Comparison of ENCODE assay signal across 9 cellular contexts in the genomic region with DNA sequence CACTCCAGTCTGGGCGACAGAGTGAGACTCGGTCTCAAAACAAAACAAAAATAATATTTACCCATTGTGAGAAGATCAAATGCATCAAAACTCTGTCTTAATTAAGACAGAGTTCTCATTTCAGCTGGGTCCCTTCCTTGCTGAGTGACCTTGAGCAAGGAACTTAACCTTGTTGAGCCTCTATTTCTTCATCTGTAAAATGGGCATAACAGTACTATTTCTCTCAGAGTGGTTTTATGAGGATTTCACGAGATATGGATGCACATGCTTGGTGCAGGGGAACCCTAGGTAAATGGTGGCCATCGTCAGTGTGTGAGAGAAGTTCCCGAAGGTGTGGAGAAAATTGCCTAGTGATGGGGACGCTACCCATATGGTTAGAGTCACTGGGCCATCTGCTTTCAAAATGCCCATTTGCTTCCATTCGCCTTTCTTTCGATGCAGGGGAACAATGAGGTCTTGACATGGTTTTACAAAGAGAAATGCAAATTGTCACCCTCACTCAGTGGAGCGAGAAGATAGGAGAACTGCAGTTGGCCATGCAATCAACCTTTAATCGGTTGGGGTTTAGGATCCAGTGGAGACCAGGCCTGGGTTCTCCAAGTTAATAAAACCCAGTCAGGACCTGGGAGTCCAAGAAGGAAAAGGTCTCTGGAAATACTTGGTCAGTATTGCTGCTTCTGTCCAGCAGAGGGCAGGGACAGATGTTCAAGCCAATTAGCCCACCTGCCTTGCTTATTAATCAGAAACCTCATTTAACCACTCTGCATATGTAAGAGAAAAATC. TPM values are rescaled to one million over a fixed set of nuclear protein-coding genes. Genes with fewer than 3 reads are reported as not detected.
A peak's percentile ranks its signal among the peaks of the same experiment; 100 is the strongest.
DNase-seq lines count a peak whose midpoint lies in the region; ATAC-seq, FAIRE-seq and TF ChIP-seq lines count a peak whose summit lies in the region.
"Had no signal": no experiment of that assay in that cellular context is flagged by ENCODE, and none has a peak within 500 bp of the region (broad histone marks: within the 10 kb centered on the region; RNA-seq: fewer than 3 reads in every experiment).

No MANE protein-coding gene starts in this region.

- peak; percentile 47 for TF ChIP-seq RAD21 in IMR-90 (IDR thresholded peaks at IDR 0.05; ENCODE audit: low read length)
- peak in 1 of 2 experiments; percentile 45; a peak in 2 of 4 replicates for TF ChIP-seq RAD21 in K562 (CRISPR knock-in tag; conservative IDR thresholded peaks at IDR 0.05 in 1 of 2, IDR thresholded peaks at IDR 0.05 in 1 of 2)

- POLR2A ChIA-PET in IMR-90 (lab: Charles Lee; ENCODE audit: unreplicated experiment): no interaction called here
- POLR2A ChIA-PET in K562 (lab: Yijun Ruan, JAX): no interaction called here
- POLR2A ChIA-PET in activated CD4-positive, alpha-beta T cell treated with anti-CD3 and anti-CD28 coated beads for 36 hours (lab: Charles Lee): no interaction called here

- ATAC-seq in IMR-90 (ENCODE audit: low read depth) (0 out of 2 replicates have a peak, but pooled peaks have one; percentile 33), K562 (peak; percentile 78), right lobe of liver (peak in 3 of 4 donors; percentile 48 to 56 (median 52)), GM21717 (IDR thresholded peaks at IDR 0.05; ENCODE audit: unreplicated experiment) (no peak)
- ATAC-seq in activated CD4-positive, alpha-beta T cell treated with anti-CD3 and anti-CD28 coated beads for 36 hours: no peak

- H3K9ac ChIP-seq in IMR-90 (ENCODE audit: low read depth, low read length) (no peak overlapping the region), K562 (ENCODE audit: insufficient read depth in 1 of 2, low read depth in 2 of 2, low read length in 2 of 2) (no peak overlapping the region)

- CTCF ChIA-PET in IMR-90 (lab: Yijun Ruan, JAX) (interaction anchor here (0.6 to 1.0 kb wide), 3 partner anchors 20 to 149 kb away, joined by 3 to 10 read pairs (median 3); a partner anchor contains a TSS), K562 (lab: Yijun Ruan, JAX; ENCODE audit: low intra/inter-chr PET ratio) (interaction anchor here (0.9 kb wide), 1 partner anchor 167 kb away, joined by 3 read pairs; no protein-coding TSS in a partner anchor)
- CTCF ChIA-PET in activated CD4-positive, alpha-beta T cell treated with anti-CD3 and anti-CD28 coated beads for 36 hours (lab: Charles Lee): interaction anchor here (1.2 kb wide), 1 partner anchor 9 kb away, joined by 3 read pairs; no protein-coding TSS in a partner anchor

- intact Hi-C loops in IMR-90 (cut with micrococcal nuclease): loop anchor here (2.0 kb wide), 1 partner anchor 67 kb away; no protein-coding TSS in a partner anchor
- intact Hi-C loops in K562 (cut with micrococcal nuclease): no loop called here
- intact Hi-C loops in right lobe of liver (cut with DNase I): no loop called here
- intact Hi-C loops in activated CD4-positive, alpha-beta T cell treated with anti-CD3 and anti-CD28 coated beads for 36 hours (cut with DNase I, micrococcal nuclease): no loop called here
- intact Hi-C loops in esophagus squamous epithelium (cut with DNase I): no loop called here

- H3K79me2 ChIP-seq in K562 (ENCODE audit: control insufficient read depth, insufficient read depth, low read length): no peaks in the 10 kb centered on the region

- H3K36me3 Mint-ChIP-seq in activated CD4-positive, alpha-beta T cell treated with anti-CD3 and anti-CD28 coated beads for 36 hours (ENCODE audit: low read depth): no peaks in the 10 kb centered on the region

- no peak for DNase-seq in AG09319 (ENCODE audit: extremely low read depth, low read depth)
- peak; percentile 41 for DNase-seq in IMR-90
- DNase-seq in K562 (ENCODE audit: extremely low read depth in 1 of 4, low spot score in 3 of 4): peak in 3 of 4 experiments; percentile 30 to 41 (median 39)
- no peak for DNase-seq in right lobe of liver
- no peak for DNase-seq in activated CD4-positive, alpha-beta T cell treated with anti-CD3 and anti-CD28 coated beads for 36 hours
- DNase-seq in esophagus squamous epithelium (lab: John Stamatoyannopoulos, UW): no peak
- no peak for DNase-seq in SK-N-DZ (ENCODE audit: low spot score)
- DNase-seq: T-helper 9 cell had no signal

- no peak overlapping the region for H3K56ac ChIP-seq in IMR-90 (ENCODE audit: extremely low read depth, insufficient read depth, low read length)

- no peak overlapping the region for H3K23ac ChIP-seq in IMR-90 (ENCODE audit: low read depth, low read length)

- TF ChIP-seq EP300 in K562 (IDR thresholded peaks at IDR 0.05; ENCODE audit: low read length): no peak

- TF ChIP-seq CTCF in AG09319 (IDR thresholded peaks at IDR 0.05; ENCODE audit: low read depth, low read length) (peak; percentile 47), IMR-90 (conservative IDR thresholded peaks at IDR 0.05; ENCODE audit: low read depth, low read length) (peak; percentile 55), K562 (IDR thresholded peaks at IDR 0.05 in 2 of 3, conservative IDR thresholded peaks at IDR 0.05 in 1 of 3; ENCODE audit: insufficient read depth in 2 of 3, low read depth in 1 of 3, low read length in 3 of 3) (peak; percentile 45 to 57 (median 56)), right lobe of liver (IDR thresholded peaks at IDR 0.05) (peak; percentile 35 to 45 (median 40)), esophagus squamous epithelium (IDR thresholded peaks at IDR 0.05) (peak in 3 of 6 experiments; percentile 25 to 36 (median 26))

- H3K4me1 Mint-ChIP-seq in activated CD4-positive, alpha-beta T cell treated with anti-CD3 and anti-CD28 coated beads for 36 hours: no peaks in the 10 kb centered on the region

- H3K36me3 ChIP-seq in IMR-90 (ENCODE audit: control insufficient read depth, insufficient read depth, low read length): peaks cover 2% of the 10 kb centered on the region; the same call in 1 of the 2 replicates
- peaks cover 20% of the 10 kb centered on the region; the same call in 2 of the 3 replicates for H3K36me3 ChIP-seq in K562 (ENCODE audit: control insufficient read depth, insufficient read depth, low read length)
- no peaks in the 10 kb centered on the region for H3K36me3 ChIP-seq in right lobe of liver
- no peaks in the 10 kb centered on the region for H3K36me3 ChIP-seq in esophagus squamous epithelium

- H3K9me1 ChIP-seq in IMR-90 (ENCODE audit: insufficient read depth, low read length) (peaks cover 9% of the 10 kb centered on the region), K562 (ENCODE audit: control insufficient read depth, insufficient read depth, low read length) (no peaks in the 10 kb centered on the region)

- no peak overlapping the region for H2BK15ac ChIP-seq in IMR-90 (ENCODE audit: low read depth, low read length)

- no peak overlapping the region for H2AK5ac ChIP-seq in IMR-90 (ENCODE audit: low read depth, low read length)

- H4K20me1 ChIP-seq in IMR-90 (ENCODE audit: insufficient read depth, low read length) (no peaks in the 10 kb centered on the region), K562 (replicated peaks; ENCODE audit: control insufficient read depth, insufficient read depth, low read length) (no peaks in the 10 kb centered on the region)

- 90% methylated on average over 3 of the region's 10 CpGs; no CpG with 5 or more reads in 1 of the 2 experiments for WGBS in IMR-90 (ENCODE audit: extremely low coverage in 2 of 2, insufficient read length in 1 of 2), 2 experiments
- 86% methylated on average over 10 of the region's 10 CpGs for WGBS in K562 (ENCODE audit: insufficient coverage, low coverage, missing lambda C conversion rate)
- WGBS in right lobe of liver (ENCODE audit: insufficient coverage, low coverage, low lambda C conversion rate, missing lambda C conversion rate): 85% methylated on average over 8 of the region's 10 CpGs
- WGBS in esophagus squamous epithelium, 2 donors: 89 to 90% methylated on average over 10 of the region's 10 CpGs

- dilution Hi-C loops in IMR-90 (cut with HindIII; ENCODE audit: low sequenced_read_pairs, unreplicated experiment): no loop called here

- peaks cover 2% of the 10 kb centered on the region; the same call in 1 of the 2 replicates for H3K9me3 ChIP-seq in IMR-90 (ENCODE audit: control insufficient read depth, insufficient read depth, low read length)
- no peaks in the 10 kb centered on the region for H3K9me3 ChIP-seq in K562 (replicated peaks; ENCODE audit: control insufficient read depth, insufficient read depth, low read depth, low read length)
- no peaks in the 10 kb centered on the region for H3K9me3 ChIP-seq in right lobe of liver
- no peaks in the 10 kb centered on the region for H3K9me3 ChIP-seq in esophagus squamous epithelium

- no peak overlapping the region for H2AK9ac ChIP-seq in IMR-90 (replicated peaks; ENCODE audit: low read depth, low read length, poor library complexity)

- H3K4me1 ChIP-seq in IMR-90 (ENCODE audit: control insufficient read depth, insufficient read depth, low read length) (peaks cover 12% of the 10 kb centered on the region), K562 (replicated peaks in 1 of 2; ENCODE audit: control insufficient read depth in 2 of 2, insufficient read depth in 2 of 2, low read length in 2 of 2) (no peaks in the 10 kb centered on the region), right lobe of liver (no peaks in the 10 kb centered on the region), esophagus squamous epithelium (no peaks in the 10 kb centered on the region)

- H3K79me1 ChIP-seq in IMR-90 (ENCODE audit: low read depth in 1 of 2, low read length in 2 of 2): peaks cover 3 to 32% of the 10 kb centered on the region in 2 experiments; a peak in 3 of 4 replicates

- no peak overlapping the region for H3K18ac ChIP-seq in IMR-90 (ENCODE audit: low read depth, low read length)

- H3K4me2 ChIP-seq in IMR-90 (ENCODE audit: low read depth, low read length): no peak overlapping the region
- no peak overlapping the region for H3K4me2 ChIP-seq in K562 (ENCODE audit: insufficient read depth, low read length)

- BruUV-seq in IMR-90 (replicated peaks; lab: Mats Ljungman, UMichigan): no TSS peak
- no TSS peak for BruUV-seq in K562 (replicated peaks; lab: Mats Ljungman, UMichigan)

- no peak overlapping the region for H3K4me3 Mint-ChIP-seq in activated CD4-positive, alpha-beta T cell treated with anti-CD3 and anti-CD28 coated beads for 36 hours

- no peak overlapping the region for H3K14ac ChIP-seq in IMR-90 (replicated peaks; ENCODE audit: low read depth, low read length)

- peak; percentile 78 for FAIRE-seq in K562 (lab: Jason Lieb, UNC)

- H4K5ac ChIP-seq in IMR-90 (ENCODE audit: low read depth, low read length): no peak overlapping the region

- no peak overlapping the region for H2BK120ac ChIP-seq in IMR-90 (ENCODE audit: low read depth, low read length)

- no peak overlapping the region for H3K27ac Mint-ChIP-seq in activated CD4-positive, alpha-beta T cell treated with anti-CD3 and anti-CD28 coated beads for 36 hours

- no peaks in the 10 kb centered on the region for H3K27me3 ChIP-seq in IMR-90 (ENCODE audit: control insufficient read depth, insufficient read depth, low read length)
- no peaks in the 10 kb centered on the region for H3K27me3 ChIP-seq in K562 (ENCODE audit: control insufficient read depth in 2 of 2, insufficient read depth in 2 of 2, low read length in 2 of 2)
- H3K27me3 ChIP-seq in right lobe of liver: no peaks in the 10 kb centered on the region
- peaks cover 0 to 5% (median 0%) of the 10 kb centered on the region in 4 donors for H3K27me3 ChIP-seq in esophagus squamous epithelium

- TF ChIP-seq POLR2A in IMR-90 (IDR thresholded peaks at IDR 0.05; ENCODE audit: low read depth, low read length): no peak
- TF ChIP-seq POLR2A in K562 (conservative IDR thresholded peaks at IDR 0.05): no peak
- no peak for TF ChIP-seq POLR2A in right lobe of liver (IDR thresholded peaks at IDR 0.05)
- no peak for TF ChIP-seq POLR2A in esophagus squamous epithelium (IDR thresholded peaks at IDR 0.05)

- H3K9me3 Mint-ChIP-seq in activated CD4-positive, alpha-beta T cell treated with anti-CD3 and anti-CD28 coated beads for 36 hours (ENCODE audit: low read depth): no peaks in the 10 kb centered on the region

- no peak overlapping the region for H2BK20ac ChIP-seq in IMR-90 (ENCODE audit: low read depth, low read length)

- H3K27me3 Mint-ChIP-seq in activated CD4-positive, alpha-beta T cell treated with anti-CD3 and anti-CD28 coated beads for 36 hours: no peaks in the 10 kb centered on the region

- H2AFZ ChIP-seq in IMR-90 (replicated peaks; ENCODE audit: low read length, poor library complexity): no peak overlapping the region
- H2AFZ ChIP-seq in K562 (ENCODE audit: low read depth, low read length): no peak overlapping the region

- H3K27ac ChIP-seq in IMR-90 (ENCODE audit: insufficient read depth, low read length) (no peak overlapping the region), K562 (ENCODE audit: extremely low read depth, low read depth, low read length) (no peak overlapping the region), right lobe of liver (no peak overlapping the region), esophagus squamous epithelium (no peak overlapping the region)

- no peak overlapping the region for H3K4me3 ChIP-seq in IMR-90 (ENCODE audit: insufficient read depth, low read depth, low read length)
- no peak overlapping the region for H3K4me3 ChIP-seq in K562
- no peak overlapping the region for H3K4me3 ChIP-seq in right lobe of liver
- H3K4me3 ChIP-seq in esophagus squamous epithelium: no peak overlapping the region

- in situ Hi-C loops in IMR-90 (cut with MboI; ENCODE audit: low sequenced_read_pairs) (no loop called here), K562 (cut with MboI) (no loop called here)

- no peak overlapping the region for H4K8ac ChIP-seq in IMR-90 (ENCODE audit: low read depth in 2 of 2, low read length in 2 of 2)

- no peak overlapping the region for H4K91ac ChIP-seq in IMR-90 (ENCODE audit: insufficient read depth, low read depth, low read length)

- H3K4ac ChIP-seq in IMR-90 (ENCODE audit: low read depth, low read length): peak overlapping the region; percentile 9; the same call in 1 of the 2 replicates

- H2BK5ac ChIP-seq in IMR-90 (ENCODE audit: low read depth, low read length, poor library complexity, severe bottlenecking): no peak overlapping the region

RNA-seq across cellular contexts. Expression of a gene that starts 37.1 kb away (rescaled TPM):
- 9.1 and 9.4 TPM in 2 replicates for total RNA-seq in IMR-90 (2012; rRNA removed)
- polyA plus RNA-seq in IMR-90 (2012; rRNA removed): 6.8 and 7.8 TPM in 2 replicates
- polyA plus RNA-seq in IMR-90 (2012; cell fraction: cytosol; rRNA removed): 4.2 and 6.8 TPM in 2 replicates
- polyA plus RNA-seq in IMR-90 (2012; cell fraction: nucleus; rRNA removed; ENCODE audit: low replicate concordance): 5.3 and 12.5 TPM in 2 replicates
- 69.4 and 86.7 TPM in 2 replicates for total RNA-seq in K562 (2011; cell fraction: chromatin; rRNA removed; ENCODE audit: low replicate concordance)
- 33.5 and 44.6 TPM in 2 replicates for total RNA-seq in K562 (2011; cell fraction: nucleolus; rRNA removed)
- total RNA-seq in K562 (2011; cell fraction: nucleoplasm; rRNA removed): 42.5 and 56.6 TPM in 2 replicates
- total RNA-seq in K562 (2014; rRNA removed): 23.9 and 25.2 TPM in 2 replicates
- 16.6 and 19.0 TPM in 2 replicates for total RNA-seq in K562 (2014; rRNA removed; fragmentation: Illumina TruSeq; extraction: Trizol)
- 16.2 and 19.1 TPM in 2 replicates for total RNA-seq in K562 (2015; rRNA removed; fragmentation: Illumina TruSeq; extraction: Trizol)
- total RNA-seq in K562 (2021): 17.2 and 18.2 TPM in 2 replicates
- 20.0 and 22.2 TPM in 2 replicates for polyA plus RNA-seq in K562 (2011; rRNA removed)
- 12.2 and 17.2 TPM in 2 replicates for polyA plus RNA-seq in K562 (2011; cell fraction: cytosol; rRNA removed)
- polyA plus RNA-seq in K562 (2011; cell fraction: nucleus; rRNA removed): 42.3 and 43.1 TPM in 2 replicates
- 12.5 and 19.8 TPM in 2 replicates for polyA plus RNA-seq in K562 (2012)
- 16.5 and 18.1 TPM in 2 replicates for polyA plus RNA-seq in K562 (2014; fragmentation: Illumina TruSeq; extraction: Trizol)
- 10 to 100 TPM; 17.4 to 24.3 TPM for polyA plus RNA-seq in K562 (2014; fragmentation: Nextera tagmentation; extraction: Ambion mirVana)
- 27.7 and 31.0 TPM in 2 replicates for polyA plus RNA-seq in K562 (2014; rRNA removed)
- 38.6 and 40.6 TPM in 2 replicates for polyA minus RNA-seq in K562 (2011; rRNA and poly(A)+ RNA removed)
- 10.4 and 13.1 TPM in 2 replicates for polyA minus RNA-seq in K562 (2011; cell fraction: cytosol; rRNA and poly(A)+ RNA removed)
- 18.7 and 32.1 TPM in 2 replicates for polyA minus RNA-seq in K562 (2011; cell fraction: nucleus; rRNA and poly(A)+ RNA removed)
- 1 to 10 TPM; 1.0 to 6.2 (median 2.4) TPM for total RNA-seq in right lobe of liver
- under 1 TPM; 0.59 to 0.65 TPM for total RNA-seq in activated CD4-positive, alpha-beta T cell treated with anti-CD3 and anti-CD28 coated beads for 36 hours
- 1 to 10 TPM in 3 of 4 donors, under 1 TPM in 1; 0.34 to 2.9 (median 2.2) TPM for total RNA-seq in esophagus squamous epithelium
- polyA plus RNA-seq in SK-N-DZ (2014; cell fraction: cytosol; rRNA removed): 0.24 TPM in 1 of 2 replicates, not detected in the other
- 0.28 and 0.81 TPM in 2 replicates for polyA plus RNA-seq in SK-N-DZ (2014; cell fraction: nucleus; rRNA removed)

Comparison
In these comparisons a context has a peak if more than half of its experiments do, and no peak if none do; other contexts are left out.
1. DNase-seq: peak in IMR-90 (single experiment) and K562 (3 of 4); none in AG09319 (single experiment), right lobe of liver (0 of 3), activated CD4-positive, alpha-beta T cell treated with anti-CD3 and anti-CD28 coated beads for 36 hours (single experiment), esophagus squamous epithelium (single experiment) and SK-N-DZ (single experiment).
2. ATAC-seq: peak in IMR-90 (single experiment), K562 (single experiment) and right lobe of liver (3 of 4); none in activated CD4-positive, alpha-beta T cell treated with anti-CD3 and anti-CD28 coated beads for 36 hours (single experiment) and GM21717 (single experiment).